ENCODE assay signal across 8 cellular contexts in the genomic region with DNA sequence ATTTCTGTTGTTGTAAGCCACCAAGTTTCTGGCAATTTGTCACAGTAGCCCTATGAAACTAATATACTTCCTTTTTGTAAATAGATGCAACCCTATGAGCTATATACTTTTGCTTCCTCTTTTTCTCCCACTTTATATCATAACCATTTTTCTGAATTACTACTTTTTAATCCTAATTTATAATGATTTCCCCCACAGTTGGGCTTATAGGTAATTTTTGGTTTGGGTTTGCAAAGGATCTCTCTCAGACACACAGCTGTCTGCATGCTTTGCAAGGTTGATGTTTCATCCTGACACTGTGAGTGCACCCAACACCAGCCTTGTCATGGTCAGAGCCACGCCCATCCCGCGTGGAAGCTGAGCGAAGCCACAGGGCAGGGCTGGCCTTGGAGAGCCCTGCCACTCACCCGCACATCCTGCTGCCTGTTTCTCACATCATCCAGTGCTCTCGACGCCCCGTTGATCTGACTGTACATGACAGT. TPM values are rescaled to one million over a fixed set of nuclear protein-coding genes. Genes with fewer than 3 reads are reported as not detected.
DNase-seq lines count a peak whose midpoint lies in the region; ATAC-seq, FAIRE-seq and TF ChIP-seq lines count a peak whose summit lies in the region.

No MANE protein-coding gene starts in this region.

- no peaks in the 10 kb centered on the region for H3K27me3 ChIP-seq in right atrium auricular region

- peaks cover 45% of the 10 kb centered on the region for H3K36me3 ChIP-seq in right atrium auricular region

- H3K4me1 ChIP-seq in right atrium auricular region = peaks cover 0 to 43% of the 10 kb centered on the region in 2 donors

- H3K9me3 ChIP-seq in right atrium auricular region = no peaks in the 10 kb centered on the region

- ATAC-seq in Right ventricle myocardium inferior (peak; percentile 56), HG02973 (IDR thresholded peaks at IDR 0.05; ENCODE audit: unreplicated experiment) (peak; percentile 80)

- no peak for TF ChIP-seq CTCF in right atrium auricular region (IDR thresholded peaks at IDR 0.05)

- DNase-seq in Right ventricle myocardium inferior (ENCODE audit: missing footprints) = peak; percentile 93
- no peak for DNase-seq in right atrium auricular region (ENCODE audit: low spot score)
- DNase-seq in RCC 7860 (ENCODE audit: low spot score) = peak; percentile 24
- peak; percentile 48 for DNase-seq in glomerular visceral epithelial cell (ENCODE audit: extremely low spot score)
- DNase-seq in NCI-H2029 (lab: John Stamatoyannopoulos, UW) = no peak
- DNase-seq in NCI-H2081 treated with DMSO at 0.1 percent for 48 hours (lab: John Stamatoyannopoulos, UW) = no peak
- no peak for DNase-seq in SK-N-DZ (ENCODE audit: low spot score)

- no peak overlapping the region for H3K4me3 ChIP-seq in right atrium auricular region

- no peak for FAIRE-seq in RCC 7860 (lab: Jason Lieb, UNC)

- intact Hi-C loops in Right ventricle myocardium inferior (cut with DNase I) = no loop called here

- H3K27ac ChIP-seq in right atrium auricular region = peak overlapping the region in 1 of 2 donors; percentile 18

RNA-seq across cellular contexts. Expression of a gene that starts 5.7 kb away (rescaled TPM):
- total RNA-seq in Right ventricle myocardium inferior (22.5 TPM), right atrium auricular region (10 to 100 TPM in 1 of 2 donors, 1 to 10 TPM in 1; 7.5 to 17.6 TPM)
- polyA plus RNA-seq in SK-N-DZ (2014; cell fraction: cytosol; rRNA removed) = 2.2 and 2.4 TPM in 2 replicates
- polyA plus RNA-seq in SK-N-DZ (2014; cell fraction: nucleus; rRNA removed) = 4.3 and 8.4 TPM in 2 replicates

RNA-seq across cellular contexts. Expression of a gene that starts 52.7 kb away (rescaled TPM):
- total RNA-seq in Right ventricle myocardium inferior (8.7 TPM), right atrium auricular region (1 to 10 TPM; 7.3 to 7.9 TPM)
- polyA plus RNA-seq in SK-N-DZ (2014; cell fraction: cytosol; rRNA removed) = 27.2 and 31.9 TPM in 2 replicates
- polyA plus RNA-seq in SK-N-DZ (2014; cell fraction: nucleus; rRNA removed) = 27.8 and 28.0 TPM in 2 replicates

Comparison
In these comparisons a context has a peak if more than half of its experiments do, and no peak if none do; other contexts are left out.
1. DNase-seq: peak in Right ventricle myocardium inferior (single experiment), RCC 7860 (single experiment) and glomerular visceral epithelial cell (single experiment); none in right atrium auricular region (single experiment), NCI-H2029 (single experiment), NCI-H2081 treated with DMSO at 0.1 percent for 48 hours (single experiment) and SK-N-DZ (single experiment).